27 cellular contexts compared by ENCODE assay signal in the genomic region with DNA sequence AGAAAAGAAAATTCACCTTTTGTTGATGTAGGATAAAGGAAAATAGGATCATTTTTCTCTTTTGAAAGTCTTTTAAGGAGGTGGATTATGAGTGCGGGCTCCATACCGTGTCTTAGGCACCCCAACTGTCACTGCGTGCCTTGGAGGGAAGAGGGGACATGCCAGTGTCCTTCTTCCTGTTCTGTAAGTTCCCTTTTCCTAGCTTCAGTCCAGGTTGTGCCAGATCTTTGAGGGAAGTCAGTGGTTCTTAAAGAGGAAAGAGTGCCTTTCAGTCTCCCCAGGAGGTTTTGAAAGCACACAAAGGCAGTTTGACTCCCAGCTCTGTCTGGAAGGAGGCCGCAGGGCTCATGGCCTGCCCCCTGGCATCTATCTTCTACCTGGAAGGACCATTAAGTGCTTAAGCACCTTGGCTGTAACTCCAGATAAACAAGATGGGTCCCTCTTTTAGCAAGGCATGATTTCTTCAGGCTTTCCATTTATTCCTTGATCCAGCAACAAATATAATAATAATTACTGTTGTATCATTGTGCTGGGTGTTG. TPM values are rescaled to one million over a fixed set of nuclear protein-coding genes. Genes with fewer than 3 reads are reported as not detected.
DNase-seq lines count a peak whose midpoint lies in the region; ATAC-seq and TF ChIP-seq lines count a peak whose summit lies in the region.
"Had no signal": no experiment of that assay in that cellular context is flagged by ENCODE, and none has a peak within 500 bp of the region (broad histone marks: within the 10 kb centered on the region; RNA-seq: fewer than 3 reads in every experiment).

No MANE protein-coding gene starts in this region.

- no peak for TF ChIP-seq CTCF in activated CD8-positive, alpha-beta T cell treated with anti-CD3 and anti-CD28 coated beads for 36 hours (IDR thresholded peaks at IDR 0.05)

- in situ Hi-C loops in KBM-7 (cut with MboI; ENCODE audit: low pct_unique_long_range_greater_than_20kb, low sequenced_read_pairs) = no loop called here

- intact Hi-C loops in activated CD8-positive, alpha-beta T cell treated with anti-CD3 and anti-CD28 coated beads for 36 hours (cut with micrococcal nuclease) = no loop called here

- H3K27me3 Mint-ChIP-seq in activated CD8-positive, alpha-beta T cell treated with anti-CD3 and anti-CD28 coated beads for 36 hours = no peaks in the 10 kb centered on the region
- H3K27me3 Mint-ChIP-seq: activated naive CD8-positive, alpha-beta T cell treated with anti-CD3 and anti-CD28 coated beads, Interleukin-2, amount 50 U/mL, for 24 hours; B cell had no signal

- ATAC-seq in HG02623 (IDR thresholded peaks at IDR 0.05; ENCODE audit: unreplicated experiment) = no peak
- no peak for ATAC-seq in activated CD8-positive, alpha-beta T cell treated with anti-CD3 and anti-CD28 coated beads for 36 hours
- ATAC-seq: A549; activated naive CD8-positive, alpha-beta T cell treated with anti-CD3 and anti-CD28 coated beads, Interleukin-2, amount 50 U/mL, for 24 hours; body of pancreas; gastrocnemius medialis; stimulated activated naive CD8-positive, alpha-beta T cell treated with anti-CD3 and anti-CD28 coated beads, Interleukin-15, Interleukin-2, amounts not matched to agents 100 U/mL and 50 U/mL, for 24 hours had no signal

- no peak overlapping the region for H3K4me3 Mint-ChIP-seq in activated CD8-positive, alpha-beta T cell treated with anti-CD3 and anti-CD28 coated beads for 36 hours
- H3K4me3 Mint-ChIP-seq: activated naive CD8-positive, alpha-beta T cell treated with anti-CD3 and anti-CD28 coated beads, Interleukin-2, amount 50 U/mL, for 24 hours; B cell had no signal

- H3K9me3 Mint-ChIP-seq in activated CD8-positive, alpha-beta T cell treated with anti-CD3 and anti-CD28 coated beads for 36 hours = no peaks in the 10 kb centered on the region
- H3K9me3 Mint-ChIP-seq: activated naive CD8-positive, alpha-beta T cell treated with anti-CD3 and anti-CD28 coated beads, Interleukin-2, amount 50 U/mL, for 24 hours had no signal

- POLR2A ChIA-PET in activated CD8-positive, alpha-beta T cell treated with anti-CD3 and anti-CD28 coated beads for 36 hours (lab: Charles Lee) = no interaction called here

- no peaks in the 10 kb centered on the region for H3K4me1 Mint-ChIP-seq in activated CD8-positive, alpha-beta T cell treated with anti-CD3 and anti-CD28 coated beads for 36 hours (ENCODE audit: low read depth)
- H3K4me1 Mint-ChIP-seq: activated naive CD8-positive, alpha-beta T cell treated with anti-CD3 and anti-CD28 coated beads, Interleukin-2, amount 50 U/mL, for 24 hours; B cell had no signal

- H3K27ac Mint-ChIP-seq in activated CD8-positive, alpha-beta T cell treated with anti-CD3 and anti-CD28 coated beads for 36 hours = no peak overlapping the region
- H3K27ac Mint-ChIP-seq: activated naive CD8-positive, alpha-beta T cell treated with anti-CD3 and anti-CD28 coated beads, Interleukin-2, amount 50 U/mL, for 24 hours; B cell had no signal

- CTCF ChIA-PET in activated CD8-positive, alpha-beta T cell treated with anti-CD3 and anti-CD28 coated beads for 36 hours (lab: Charles Lee) = no interaction called here

- peak; percentile 25 for DNase-seq in Ammon's horn (ENCODE audit: low spot score)
- peak; percentile 58 for DNase-seq in KBM-7
- peak; percentile 6 for DNase-seq in SIG-M5 (lab: John Stamatoyannopoulos, UW)
- DNase-seq in medulla oblongata (ENCODE audit: extremely low spot score) = peak; percentile 16
- DNase-seq in SW480 (ENCODE audit: low spot score) = no peak
- DNase-seq in activated CD8-positive, alpha-beta T cell treated with anti-CD3 and anti-CD28 coated beads for 36 hours = no peak
- DNase-seq in kidney tubule cell (ENCODE audit: low spot score) = no peak
- DNase-seq: activated CD4-positive, alpha-beta T cell treated with anti-CD3 and anti-CD28 coated beads for 4 hours; activated gamma-delta T cell; activated naive CD8-positive, alpha-beta T cell treated with anti-CD3 and anti-CD28 coated beads, Interleukin-2, amount 50 U/mL, for 24 hours; activated T-cell treated with anti-CD3 and anti-CD28 coated beads, Interleukin-2, amount 50 U/mL, for 1 hour; body of pancreas; gastrocnemius medialis; Karpas-422; left cardiac atrium; NCI-H1092 treated with DMSO at 0.1 percent for 48 hours; NCI-H187 treated with DMSO at 0.1 percent for 48 hours; NCI-H524; stimulated activated naive CD8-positive, alpha-beta T cell treated with anti-CD3 and anti-CD28 coated beads, Interleukin-15, Interleukin-2, amounts not matched to agents 100 U/mL and 50 U/mL, for 24 hours; T-helper 2 cell; testis had no signal

- H3K36me3 Mint-ChIP-seq in activated CD8-positive, alpha-beta T cell treated with anti-CD3 and anti-CD28 coated beads for 36 hours (ENCODE audit: low read depth) = no peaks in the 10 kb centered on the region

RNA-seq across cellular contexts. Expression of gene EFCAB8, which starts 13.0 kb away (rescaled TPM):
- total RNA-seq in activated CD8-positive, alpha-beta T cell treated with anti-CD3 and anti-CD28 coated beads for 36 hours = under 1 TPM; 0.89 to 0.92 TPM
- total RNA-seq: dermis microvascular lymphatic vessel endothelial cell, gastrocnemius medialis, skeletal muscle tissue, vagina had no signal

RNA-seq across cellular contexts. Expression of gene MAPRE1, which starts 51.9 kb away (rescaled TPM):
- 100 to 1,000 TPM; 112 to 119 TPM for total RNA-seq in activated CD8-positive, alpha-beta T cell treated with anti-CD3 and anti-CD28 coated beads for 36 hours

Comparison
In these comparisons a context has a peak if more than half of its experiments do, and no peak if none do; other contexts are left out.
1. DNase-seq: peak in Ammon's horn (single experiment), KBM-7 (single experiment), SIG-M5 (single experiment) and medulla oblongata (single experiment); none in SW480 (single experiment), activated CD8-positive, alpha-beta T cell treated with anti-CD3 and anti-CD28 coated beads for 36 hours (single experiment) and kidney tubule cell (single experiment).